10 cellular contexts compared by ENCODE assay signal in genomic region chr3:37072892-37073291, GRCh38.
DNase-seq lines count a peak whose midpoint lies in the region; ATAC-seq and TF ChIP-seq lines count a peak whose summit lies in the region.
"Had no signal": no experiment of that assay in that cellular context is flagged by ENCODE, and none has a peak within 500 bp of the region (broad histone marks: within the 10 kb centered on the region; RNA-seq: fewer than 3 reads in every experiment).

No MANE protein-coding gene starts in this region.

- no peaks in the 10 kb centered on the region for H3F3A ChIP-seq in neural progenitor cell (ENCODE audit: low read depth)

- no peaks in the 10 kb centered on the region for H3K79me2 ChIP-seq in neural progenitor cell (ENCODE audit: low read depth)

- no peaks in the 10 kb centered on the region for H4K20me1 ChIP-seq in neural progenitor cell (ENCODE audit: low read depth)

- no peaks in the 10 kb centered on the region for H3K9me3 Mint-ChIP-seq in neural progenitor cell
- H3K9me3 Mint-ChIP-seq: activated T-helper 1 cell treated with anti-CD3 and anti-CD28 coated beads, Interleukin-12 subunit alpha, Interleukin-12 subunit beta, Interleukin-2, Interleukin-4 antibody, amounts not matched to agents 30 ng/mL and 10 ng/mL and 1 ng/mL, durations not matched to agents 14 hours and 24 hours and 36 hours had no signal

- DNase-seq in NCI-H2029 (lab: John Stamatoyannopoulos, UW) (peak; percentile 41), NCI-H2029 treated with DMSO at 0.1 percent for 48 hours (lab: John Stamatoyannopoulos, UW) (no peak), RPMI8226 (peak; percentile 61), epithelial cell of esophagus (ENCODE audit: low read depth) (peak; percentile 23), neural progenitor cell (ENCODE audit: low spot score) (no peak), GF-D8 (lab: John Stamatoyannopoulos, UW) (no peak)
- DNase-seq in stimulated activated CD8-positive, alpha-beta memory T cell treated with anti-CD3 and anti-CD28 coated beads, Interleukin-4, amount 100 ng/mL, for 48 hours = peak; percentile 35

- H3K36me3 Mint-ChIP-seq in neural progenitor cell = peaks cover 23% of the 10 kb centered on the region

- H2AFZ ChIP-seq in neural progenitor cell (replicated peaks) = no peak overlapping the region

- H3K4me2 ChIP-seq in neural progenitor cell = no peak overlapping the region
- H3K4me2 ChIP-seq: A549 had no signal

- peaks cover 4% of the 10 kb centered on the region for H3K36me3 ChIP-seq in neural progenitor cell

- H3K9ac ChIP-seq in neural progenitor cell = no peak overlapping the region

- H3K27me3 ChIP-seq in neural progenitor cell = no peaks in the 10 kb centered on the region

- no peaks in the 10 kb centered on the region for H3K27me3 Mint-ChIP-seq in neural progenitor cell (ENCODE audit: insufficient read depth, low read depth)

- no peak overlapping the region for H3K27ac ChIP-seq in neural progenitor cell
- H3K27ac ChIP-seq: A549 had no signal

- no peaks in the 10 kb centered on the region for H3K4me1 ChIP-seq in neural progenitor cell

- no peak for TF ChIP-seq CTCF in epithelial cell of esophagus (IDR thresholded peaks at IDR 0.05; ENCODE audit: insufficient read depth, low read depth, low read length, missing control alignments)
- TF ChIP-seq CTCF in neural progenitor cell (IDR thresholded peaks at IDR 0.05) = no peak

- H3K4me1 Mint-ChIP-seq in neural progenitor cell = no peaks in the 10 kb centered on the region

- no peak overlapping the region for H3K4me3 Mint-ChIP-seq in neural progenitor cell
- H3K4me3 Mint-ChIP-seq: activated T-helper 1 cell treated with anti-CD3 and anti-CD28 coated beads, Interleukin-12 subunit alpha, Interleukin-12 subunit beta, Interleukin-2, Interleukin-4 antibody, amounts not matched to agents 30 ng/mL and 10 ng/mL and 1 ng/mL, durations not matched to agents 14 hours and 24 hours and 36 hours had no signal

- no peak for ATAC-seq in GM18907 (IDR thresholded peaks at IDR 0.05; ENCODE audit: unreplicated experiment)
- ATAC-seq: A549 had no signal

- H3K4me3 ChIP-seq in epithelial cell of esophagus (ENCODE audit: low read length) (no peak overlapping the region), neural progenitor cell (no peak overlapping the region)
- H3K4me3 ChIP-seq: A549 had no signal

- H3K9me3 ChIP-seq in neural progenitor cell (ENCODE audit: low read depth) = no peaks in the 10 kb centered on the region
- H3K9me3 ChIP-seq: A549 had no signal

- no peak overlapping the region for H3K27ac Mint-ChIP-seq in neural progenitor cell
- H3K27ac Mint-ChIP-seq: activated T-helper 1 cell treated with anti-CD3 and anti-CD28 coated beads, Interleukin-12 subunit alpha, Interleukin-12 subunit beta, Interleukin-2, Interleukin-4 antibody, amounts not matched to agents 30 ng/mL and 10 ng/mL and 1 ng/mL, durations not matched to agents 14 hours and 24 hours and 36 hours had no signal

Comparison
In these comparisons a context has a peak if more than half of its experiments do, and no peak if none do; other contexts are left out.
1. DNase-seq: peak in NCI-H2029 (single experiment), RPMI8226 (single experiment), epithelial cell of esophagus (single experiment) and stimulated activated CD8-positive, alpha-beta memory T cell treated with anti-CD3 and anti-CD28 coated beads, Interleukin-4, amount 100 ng/mL, for 48 hours (single experiment); none in NCI-H2029 treated with DMSO at 0.1 percent for 48 hours (single experiment), neural progenitor cell (single experiment) and GF-D8 (single experiment).